Comparison of ENCODE assay signal across 19 cellular contexts in genomic region chr15:40070608-40071218, GRCh38.
"Had no signal": no experiment of that assay in that cellular context is flagged by ENCODE, and none has a peak within 500 bp of the region (broad histone marks: within the 10 kb centered on the region; RNA-seq: fewer than 3 reads in every experiment).

No MANE protein-coding gene starts in this region.

- H3K27me3 ChIP-seq: body of pancreas, transverse colon had no signal

- DNase-seq: activated CD4-positive, alpha-beta T cell treated with anti-CD3 and anti-CD28 coated beads, Interleukin-2, amount 10 ng/mL, durations not matched to agents 24 days and 14 days; activated CD4-positive, CD25-positive, alpha-beta regulatory T cell; activated CD8-positive, alpha-beta memory T cell treated with anti-CD3 and anti-CD28 coated beads, Interleukin-2, amount 50 U/mL, for 4 hours; activated CD8-positive, alpha-beta T cell treated with anti-CD3 and anti-CD28 coated beads, Interleukin-2, amount 10 ng/mL, durations not matched to agents 7 days and 5 days; activated gamma-delta T cell; activated T-cell treated with anti-CD3 and anti-CD28 coated beads, Interleukin-2, amount 50 U/mL, for 72 hours; amniotic stem cell; body of pancreas; central memory CD4-positive, alpha-beta T cell; effector memory CD4-positive, alpha-beta T cell; foreskin fibroblast; glutamatergic neuron; kidney glomerular epithelial cell; psoas muscle; T-helper 1 cell; transverse colon had no signal

- H3K27ac Mint-ChIP-seq: activated CD4-positive, alpha-beta T cell treated with anti-CD3 and anti-CD28 coated beads, Interleukin-2, amount 10 ng/mL, durations not matched to agents 24 days and 14 days; activated CD8-positive, alpha-beta T cell treated with anti-CD3 and anti-CD28 coated beads, Interleukin-2, amount 10 ng/mL, durations not matched to agents 7 days and 5 days; activated naive CD8-positive, alpha-beta T cell; activated T-cell treated with anti-CD3 and anti-CD28 coated beads, Interleukin-2, amount 50 U/mL, for 72 hours had no signal

- H3K9me3 ChIP-seq: body of pancreas, psoas muscle, transverse colon had no signal

- H3K4me3 ChIP-seq: body of pancreas, coronary artery, psoas muscle, transverse colon had no signal

- H3K9me3 Mint-ChIP-seq: activated CD4-positive, alpha-beta T cell treated with anti-CD3 and anti-CD28 coated beads, Interleukin-2, amount 10 ng/mL, durations not matched to agents 24 days and 14 days; activated T-cell treated with anti-CD3 and anti-CD28 coated beads, Interleukin-2, amount 50 U/mL, for 72 hours had no signal

- H3K36me3 ChIP-seq: transverse colon had no signal

- H3K36me3 Mint-ChIP-seq: activated naive CD8-positive, alpha-beta T cell had no signal

- ATAC-seq: activated CD8-positive, alpha-beta T cell treated with anti-CD3 and anti-CD28 coated beads, Interleukin-2, amount 10 ng/mL, durations not matched to agents 7 days and 5 days; activated T-cell treated with anti-CD3 and anti-CD28 coated beads, Interleukin-2, amount 50 U/mL, for 72 hours; body of pancreas; sciatic nerve had no signal

- H3K4me3 Mint-ChIP-seq: activated CD4-positive, alpha-beta T cell treated with anti-CD3 and anti-CD28 coated beads, Interleukin-2, amount 10 ng/mL, durations not matched to agents 24 days and 14 days; activated CD8-positive, alpha-beta T cell treated with anti-CD3 and anti-CD28 coated beads, Interleukin-2, amount 10 ng/mL, durations not matched to agents 7 days and 5 days; activated naive CD8-positive, alpha-beta T cell; activated T-cell treated with anti-CD3 and anti-CD28 coated beads, Interleukin-2, amount 50 U/mL, for 72 hours had no signal
